Comparison of ENCODE assay signal across 18 cellular contexts in the genomic region with DNA sequence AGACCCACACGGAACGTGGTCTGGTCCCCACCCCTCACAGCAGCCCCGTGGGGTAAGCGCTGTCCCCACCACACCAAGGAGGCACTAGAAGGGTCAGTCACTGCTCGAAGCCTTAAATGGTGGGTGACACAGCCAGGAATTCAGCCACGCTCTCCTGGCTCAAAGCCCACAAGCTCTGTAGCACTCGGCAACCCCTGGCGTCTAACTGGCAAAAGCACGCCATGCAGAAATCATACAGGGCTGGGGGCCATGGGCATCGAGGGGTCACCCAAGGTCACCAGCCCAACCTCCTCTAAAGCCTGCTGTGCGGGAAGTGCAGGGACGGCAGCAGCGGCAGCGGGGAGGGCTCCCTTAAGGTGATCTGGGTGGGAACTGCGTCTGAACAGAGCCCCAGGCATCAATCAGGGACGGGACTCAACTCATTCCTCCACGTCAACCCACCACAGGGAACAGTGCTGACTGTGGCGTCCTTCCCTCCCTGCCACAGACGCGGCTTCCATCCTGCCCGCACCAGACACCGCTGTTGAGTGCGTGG. TPM values are rescaled to one million over a fixed set of nuclear protein-coding genes. Genes with fewer than 3 reads are reported as not detected.
A peak's percentile ranks its signal among the peaks of the same experiment; 100 is the strongest.
DNase-seq lines count a peak whose midpoint lies in the region; ATAC-seq, FAIRE-seq and TF ChIP-seq lines count a peak whose summit lies in the region.
"Had no signal": no experiment of that assay in that cellular context is flagged by ENCODE, and none has a peak within 500 bp of the region (broad histone marks: within the 10 kb centered on the region; RNA-seq: fewer than 3 reads in every experiment).

No MANE protein-coding gene starts in this region.

- 93% methylated on average over 9 of the region's 23 CpGs for WGBS in mammary epithelial cell (ENCODE audit: low coverage, missing lambda C conversion rate)

- no peak for ATAC-seq in HG02973 (IDR thresholded peaks at IDR 0.05; ENCODE audit: unreplicated experiment)
- ATAC-seq: activated T-cell treated with anti-CD3 and anti-CD28 coated beads, Interleukin-2, amount 50 U/mL, for 72 hours; CD8-positive, alpha-beta T cell; naive thymus-derived CD8-positive, alpha-beta T cell had no signal

- peak; percentile 72 for FAIRE-seq in urothelium cell line (lab: Jason Lieb, UNC)
- no peak for FAIRE-seq in frontal cortex (lab: Jason Lieb, UNC)
- FAIRE-seq: G401.6 had no signal

- no peak for DNase-seq in breast epithelium (ENCODE audit: low spot score in 2 of 2)
- DNase-seq in mammary epithelial cell, result no peak
- DNase-seq in right atrium auricular region (ENCODE audit: low spot score), result peak; percentile 63
- DNase-seq in urothelium cell line (ENCODE audit: low spot score), result no peak
- no peak for DNase-seq in frontal cortex (ENCODE audit: low spot score in 2 of 2)
- DNase-seq in endothelial cell (ENCODE audit: low spot score), result no peak
- DNase-seq: activated CD4-positive, alpha-beta T cell treated with anti-CD3 and anti-CD28 coated beads, Interleukin-2, amount 50 U/mL, for 48 hours; activated T-cell treated with anti-CD3 and anti-CD28 coated beads, Interleukin-2, amount 50 U/mL, for 72 hours; CD8-positive, alpha-beta T cell; cortex of kidney; naive thymus-derived CD8-positive, alpha-beta T cell; NCI-H1417; NCI-H446 treated with DMSO at 0.1 percent for 48 hours had no signal

- dilution Hi-C loops in mammary epithelial cell (cut with HindIII; ENCODE audit: low sequenced_read_pairs), result no loop called here

- H3K4me1 ChIP-seq in breast epithelium (no peaks in the 10 kb centered on the region), mammary epithelial cell (ENCODE audit: insufficient read depth, low read length) (no peaks in the 10 kb centered on the region), right atrium auricular region (peaks cover 0 to 22% of the 10 kb centered on the region in 2 donors), rectal smooth muscle tissue (ENCODE audit: control insufficient read depth, insufficient read depth, low read length) (peaks cover 4% of the 10 kb centered on the region)

- H3K36me3 ChIP-seq in breast epithelium (no peaks in the 10 kb centered on the region), mammary epithelial cell (ENCODE audit: insufficient read depth, low read length) (no peaks in the 10 kb centered on the region), right atrium auricular region (peaks cover 14% of the 10 kb centered on the region), rectal smooth muscle tissue (ENCODE audit: control insufficient read depth, insufficient read depth, low read length) (peaks cover 15% of the 10 kb centered on the region)

- H3K27me3 ChIP-seq in breast epithelium, result no peaks in the 10 kb centered on the region
- no peaks in the 10 kb centered on the region for H3K27me3 ChIP-seq in mammary epithelial cell (ENCODE audit: insufficient read depth, low read length)
- no peaks in the 10 kb centered on the region for H3K27me3 ChIP-seq in right atrium auricular region
- H3K27me3 ChIP-seq in rectal smooth muscle tissue (ENCODE audit: control insufficient read depth, insufficient read depth, low read length), result no peaks in the 10 kb centered on the region

- H3K4me3 ChIP-seq in breast epithelium (peak overlapping the region in 2 of 3 donors; percentile 27 to 54), mammary epithelial cell (replicated peaks in 1 of 3; ENCODE audit: insufficient read depth in 1 of 3, low read depth in 2 of 3, low read length in 3 of 3) (no peak overlapping the region), right atrium auricular region (peak overlapping the region in 1 of 2 donors; percentile 31), rectal smooth muscle tissue (ENCODE audit: low read length) (peak overlapping the region; percentile 14)

- peaks cover 14% of the 10 kb centered on the region for H3K4me1 Mint-ChIP-seq in endothelial cell (ENCODE audit: unreplicated experiment)

- intact Hi-C loops in breast epithelium (cut with DNase I; ENCODE audit: low total_unique reads), result no loop called here
- intact Hi-C loops in mammary epithelial cell (cut with micrococcal nuclease), result no loop called here

- no peak overlapping the region for H3K4me3 Mint-ChIP-seq in endothelial cell (ENCODE audit: unreplicated experiment)
- H3K4me3 Mint-ChIP-seq: activated T-cell treated with anti-CD3 and anti-CD28 coated beads, Interleukin-2, amount 50 U/mL, for 72 hours; CD8-positive, alpha-beta T cell; naive thymus-derived CD8-positive, alpha-beta T cell; stimulated activated naive CD8-positive, alpha-beta T cell treated with anti-CD3 and anti-CD28 coated beads, Interleukin-15, Interleukin-2, amounts not matched to agents 100 ng/mL and 50 ng/mL, for 24 hours had no signal

- in situ Hi-C loops in mammary epithelial cell (cut with MboI; ENCODE audit: low sequenced_read_pairs in 2 of 2), result no loop called here

- peaks cover 25% of the 10 kb centered on the region for H3K36me3 Mint-ChIP-seq in endothelial cell (ENCODE audit: low read depth, unreplicated experiment)

- H3K9me3 ChIP-seq in breast epithelium (no peaks in the 10 kb centered on the region), mammary epithelial cell (replicated peaks; ENCODE audit: insufficient read depth, low read length) (no peaks in the 10 kb centered on the region), right atrium auricular region (no peaks in the 10 kb centered on the region)

- no peak for TF ChIP-seq POLR2A in breast epithelium (IDR thresholded peaks at IDR 0.05)

- H3K9ac ChIP-seq in mammary epithelial cell (ENCODE audit: insufficient read depth, low read length) (no peak overlapping the region), rectal smooth muscle tissue (ENCODE audit: low read length) (no peak overlapping the region)
- H3K9ac ChIP-seq: KMS-11 had no signal

- CTCF ChIA-PET in mammary epithelial cell (lab: Charles Lee; ENCODE audit: low non-redundant PET), result no interaction called here

- H4K20me1 ChIP-seq in mammary epithelial cell (ENCODE audit: insufficient read depth, low read length), result no peaks in the 10 kb centered on the region

- peaks cover 7% of the 10 kb centered on the region for H3K27me3 Mint-ChIP-seq in endothelial cell (ENCODE audit: unreplicated experiment)
- H3K27me3 Mint-ChIP-seq: naive thymus-derived CD8-positive, alpha-beta T cell; stimulated activated naive CD8-positive, alpha-beta T cell treated with anti-CD3 and anti-CD28 coated beads, Interleukin-15, Interleukin-2, amounts not matched to agents 100 ng/mL and 50 ng/mL, for 24 hours had no signal

- BruUV-seq in mammary epithelial cell (replicated peaks; lab: Mats Ljungman, UMichigan), result no TSS peak

- H3K4me2 ChIP-seq in mammary epithelial cell (ENCODE audit: insufficient read depth, low read depth, low read length), result no peak overlapping the region
- H3K4me2 ChIP-seq: KMS-11 had no signal

- H3K9me3 Mint-ChIP-seq in endothelial cell (ENCODE audit: unreplicated experiment), result no peaks in the 10 kb centered on the region
- H3K9me3 Mint-ChIP-seq: activated T-cell treated with anti-CD3 and anti-CD28 coated beads, Interleukin-2, amount 50 U/mL, for 72 hours; CD8-positive, alpha-beta T cell had no signal

- H3K27ac Mint-ChIP-seq in endothelial cell (ENCODE audit: unreplicated experiment), result no peak overlapping the region
- H3K27ac Mint-ChIP-seq: activated T-cell treated with anti-CD3 and anti-CD28 coated beads, Interleukin-2, amount 50 U/mL, for 72 hours; CD8-positive, alpha-beta T cell; naive thymus-derived CD8-positive, alpha-beta T cell; stimulated activated naive CD8-positive, alpha-beta T cell treated with anti-CD3 and anti-CD28 coated beads, Interleukin-15, Interleukin-2, amounts not matched to agents 100 ng/mL and 50 ng/mL, for 24 hours had no signal

- H2AFZ ChIP-seq in mammary epithelial cell (ENCODE audit: low read depth, low read length), result no peak overlapping the region

- H3K27ac ChIP-seq in breast epithelium, result peak overlapping the region in 1 of 2 donors; percentile 25
- H3K27ac ChIP-seq in mammary epithelial cell (ENCODE audit: insufficient read depth, low read depth, low read length), result no peak overlapping the region
- H3K27ac ChIP-seq in right atrium auricular region, result peak overlapping the region; percentile 49 to 70
- peak overlapping the region; percentile 37 for H3K27ac ChIP-seq in rectal smooth muscle tissue (ENCODE audit: low read depth, low read length)
- H3K27ac ChIP-seq: KMS-11 had no signal

- peaks cover 22% of the 10 kb centered on the region for H3K79me2 ChIP-seq in mammary epithelial cell (ENCODE audit: insufficient read depth, low read length)

- TF ChIP-seq CTCF in breast epithelium (IDR thresholded peaks at IDR 0.05), result no peak
- no peak for TF ChIP-seq CTCF in mammary epithelial cell (conservative IDR thresholded peaks at IDR 0.05 in 1 of 2, IDR thresholded peaks at IDR 0.05 in 1 of 2; ENCODE audit: extremely low read depth in 1 of 2, insufficient read depth in 1 of 2, low read depth in 1 of 2, low read length in 2 of 2)
- TF ChIP-seq CTCF in right atrium auricular region (IDR thresholded peaks at IDR 0.05), result no peak
- TF ChIP-seq CTCF in endothelial cell (IDR thresholded peaks at IDR 0.05; ENCODE audit: unreplicated experiment), result no peak

RNA-seq across cellular contexts. Expression of a gene that starts 7.8 kb away (rescaled TPM):
- total RNA-seq in breast epithelium (1 to 10 TPM; 2.6 to 3.3 (median 3.2) TPM), mammary epithelial cell (under 1 TPM; 0.33 to 0.45 TPM), right atrium auricular region (1 to 10 TPM; 4.6 to 6.9 TPM), frontal cortex (1.6 TPM), endothelial cell (ENCODE audit: unreplicated experiment) (0.72 TPM)
- polyA plus RNA-seq in mammary epithelial cell, result 1.1 TPM
- polyA minus RNA-seq in mammary epithelial cell, result 1.3 TPM

RNA-seq across cellular contexts. Expression of a gene that starts 51.3 kb away (rescaled TPM):
- total RNA-seq in breast epithelium (10 to 100 TPM; 24.1 to 56.8 (median 43.6) TPM), mammary epithelial cell (under 1 TPM; 0.17 to 0.61 TPM), right atrium auricular region (10 to 100 TPM; 13.4 to 18.6 TPM), frontal cortex (0.82 TPM), endothelial cell (ENCODE audit: unreplicated experiment) (8.1 TPM)
- polyA plus RNA-seq in mammary epithelial cell, result 1.4 TPM
- not detected for polyA minus RNA-seq in mammary epithelial cell

Comparison
In these comparisons a context has a peak if more than half of its experiments do, and no peak if none do; other contexts are left out.
1. H3K4me3 ChIP-seq: peak in breast epithelium (2 of 3) and rectal smooth muscle tissue (single experiment); none in mammary epithelial cell (0 of 3).